In the genomic region with DNA sequence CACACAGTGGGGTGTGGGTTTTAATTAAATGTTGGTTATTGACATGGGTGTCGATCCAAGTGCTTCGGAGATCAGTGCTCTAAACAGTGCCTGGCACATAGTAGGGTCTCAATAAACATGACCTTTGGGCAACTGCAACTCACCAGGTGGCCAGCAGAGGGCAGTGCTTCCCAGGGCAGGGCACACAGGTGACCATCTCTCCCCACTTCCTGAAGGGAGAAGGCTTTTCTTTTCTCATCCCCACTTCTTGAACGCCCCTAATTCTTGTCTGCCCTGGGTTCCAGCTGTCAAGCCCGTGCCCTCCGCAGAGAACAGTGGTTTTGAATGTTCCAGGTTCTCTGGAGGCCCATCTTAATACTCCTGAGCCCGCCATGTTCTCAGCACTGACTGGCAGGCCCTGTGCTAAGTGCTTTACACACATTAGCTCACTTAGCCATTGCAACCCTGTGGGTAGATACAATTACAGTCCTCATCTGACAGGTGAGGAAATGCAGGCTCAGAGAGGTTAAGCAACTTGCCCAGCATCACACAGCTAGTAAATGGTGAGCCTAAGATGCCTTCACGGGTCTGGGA, we compare ENCODE assay signal across 8 cellular contexts. TPM values are rescaled to one million over a fixed set of nuclear protein-coding genes. Genes with fewer than 3 reads are reported as not detected.
A peak's percentile ranks its signal among the peaks of the same experiment; 100 is the strongest.
DNase-seq lines count a peak whose midpoint lies in the region; ATAC-seq and TF ChIP-seq lines count a peak whose summit lies in the region.

No MANE protein-coding gene starts in this region.

- no peak overlapping the region for H3K4me3 ChIP-seq in cardiac muscle cell
- no peak overlapping the region for H3K4me3 ChIP-seq in right atrium auricular region

- H3K27ac ChIP-seq in cardiac muscle cell: no peak overlapping the region
- H3K27ac ChIP-seq in right atrium auricular region: no peak overlapping the region

- intact Hi-C loops in Right ventricle myocardium inferior (cut with DNase I): no loop called here

- H3K4me1 ChIP-seq in cardiac muscle cell (ENCODE audit: low read depth) (peaks cover 13% of the 10 kb centered on the region), right atrium auricular region (peaks cover 0 to 58% of the 10 kb centered on the region in 2 donors)

- ATAC-seq in Right ventricle myocardium inferior (no peak), HG02623 (IDR thresholded peaks at IDR 0.05; ENCODE audit: unreplicated experiment) (no peak), GM21515 (IDR thresholded peaks at IDR 0.05; ENCODE audit: unreplicated experiment) (no peak)

- DNase-seq in cardiac muscle cell (ENCODE audit: low read depth in 1 of 2, low spot score in 1 of 2): peak in 1 of 2 donors; percentile 38
- no peak for DNase-seq in Right ventricle myocardium inferior (ENCODE audit: missing footprints)
- DNase-seq in SHP77 (lab: John Stamatoyannopoulos, UW): peak; percentile 13 to 21
- peak; percentile 77 for DNase-seq in activated naive CD4-positive, alpha-beta T cell treated with Interleukin-2 at 50 U/mL for 16 hours
- no peak for DNase-seq in right atrium auricular region (ENCODE audit: low spot score)
- DNase-seq in stimulated activated CD4-positive, alpha-beta T cell treated with anti-CD3 and anti-CD28 coated beads, Interleukin-2, amount 100 ng/mL, for 4 hours (ENCODE audit: low read depth): peak; percentile 54

- TF ChIP-seq CTCF in cardiac muscle cell (IDR thresholded peaks at IDR 0.05; ENCODE audit: low read depth, low read length) (peak; percentile 98), right atrium auricular region (IDR thresholded peaks at IDR 0.05) (peak; percentile 91 to 92)

- H3K9me3 ChIP-seq in cardiac muscle cell (ENCODE audit: low read depth) (no peaks in the 10 kb centered on the region), right atrium auricular region (no peaks in the 10 kb centered on the region)

- H3K36me3 ChIP-seq in cardiac muscle cell (no peaks in the 10 kb centered on the region), right atrium auricular region (no peaks in the 10 kb centered on the region)

- H3K27me3 ChIP-seq in cardiac muscle cell (no peaks in the 10 kb centered on the region), right atrium auricular region (no peaks in the 10 kb centered on the region)

RNA-seq across cellular contexts. Expression of a gene that starts 16.3 kb away (rescaled TPM):
- total RNA-seq in cardiac muscle cell (3.8 and 8.8 TPM in 2 replicates), Right ventricle myocardium inferior (37.3 TPM), right atrium auricular region (10 to 100 TPM; 19.8 to 26.8 TPM)
- polyA plus RNA-seq in cardiac muscle cell: 3.3 and 5.5 TPM in 2 replicates

RNA-seq across cellular contexts. Expression of a gene that starts 17.0 kb away (rescaled TPM):
- total RNA-seq in cardiac muscle cell (0.24 and 0.53 TPM in 2 replicates), Right ventricle myocardium inferior (not detected), right atrium auricular region (1 to 10 TPM in 1 of 2 donors, under 1 TPM in 1; 0.55 to 2.1 TPM)
- 0.95 and 1.3 TPM in 2 replicates for polyA plus RNA-seq in cardiac muscle cell

RNA-seq across cellular contexts. Expression of a gene that starts 30.7 kb away (rescaled TPM):
- total RNA-seq in cardiac muscle cell: 23.3 and 26.2 TPM in 2 replicates
- polyA plus RNA-seq in cardiac muscle cell: 28.9 and 29.2 TPM in 2 replicates
- total RNA-seq in Right ventricle myocardium inferior: 23.2 TPM
- total RNA-seq in right atrium auricular region: 10 to 100 TPM; 48.9 to 52.0 TPM

RNA-seq across cellular contexts. Expression of a gene that starts 36.5 kb away (rescaled TPM):
- total RNA-seq in cardiac muscle cell (13.9 and 24.9 TPM in 2 replicates), Right ventricle myocardium inferior (24.4 TPM), right atrium auricular region (10 to 100 TPM; 12.2 to 14.3 TPM)
- 44.3 and 60.8 TPM in 2 replicates for polyA plus RNA-seq in cardiac muscle cell

Comparison
In these comparisons a context has a peak if more than half of its experiments do, and no peak if none do; other contexts are left out.
1. DNase-seq: peak in SHP77 (2 of 2), activated naive CD4-positive, alpha-beta T cell treated with Interleukin-2 at 50 U/mL for 16 hours (single experiment) and stimulated activated CD4-positive, alpha-beta T cell treated with anti-CD3 and anti-CD28 coated beads, Interleukin-2, amount 100 ng/mL, for 4 hours (single experiment); none in Right ventricle myocardium inferior (single experiment) and right atrium auricular region (single experiment).